ENCODE assay signal across 37 cellular contexts in the genomic region with DNA sequence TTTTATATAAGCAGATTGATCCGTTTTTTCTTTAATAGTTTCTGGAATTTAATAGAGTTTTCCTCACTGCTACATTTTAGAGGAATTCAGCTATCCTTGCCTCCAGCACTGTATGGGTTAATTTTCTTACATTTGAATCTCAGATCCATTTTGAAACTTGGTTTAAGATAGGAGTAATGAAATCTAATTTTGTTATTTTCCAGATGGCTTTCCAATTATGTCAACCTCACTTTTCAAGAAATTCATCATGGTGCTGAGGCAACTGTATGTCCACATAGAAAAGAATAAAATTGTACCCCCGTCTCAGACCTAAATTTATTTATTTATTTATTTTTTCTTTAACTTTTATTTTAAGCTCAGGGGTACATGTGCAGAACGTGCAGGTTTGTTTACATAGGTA.
"Had no signal": no experiment of that assay in that cellular context is flagged by ENCODE, and none has a peak within 500 bp of the region (broad histone marks: within the 10 kb centered on the region; RNA-seq: fewer than 3 reads in every experiment).

No MANE protein-coding gene starts in this region.

- H3K4me1 ChIP-seq: adrenal gland, ascending aorta, body of pancreas, breast epithelium had no signal

- H3K27ac Mint-ChIP-seq: activated naive CD4-positive, alpha-beta T cell treated with anti-CD3 and anti-CD28 coated beads for 36 hours; activated naive CD4-positive, alpha-beta T cell treated with anti-CD3 and anti-CD28 coated beads, Interleukin-2, amount 10 ng/mL, durations not matched to agents 7 days and 5 days; activated naive CD4-positive, alpha-beta T cell treated with anti-CD3 and anti-CD28 coated beads, Interleukin-2, amount 50 U/mL, for 24 hours; activated naive CD4-positive, alpha-beta T cell treated with anti-CD3 and anti-CD28 coated beads, Interleukin-2, amount 50 U/mL, for 72 hours; activated naive CD8-positive, alpha-beta T cell; activated naive CD8-positive, alpha-beta T cell treated with anti-CD3 and anti-CD28 coated beads for 36 hours; activated naive CD8-positive, alpha-beta T cell treated with anti-CD3 and anti-CD28 coated beads, Interleukin-2, amount 10 ng/mL, durations not matched to agents 7 days and 5 days; activated naive CD8-positive, alpha-beta T cell treated with anti-CD3 and anti-CD28 coated beads, Interleukin-2, amount 50 U/mL, for 24 hours; activated T-cell treated with anti-CD3 and anti-CD28 coated beads, Interleukin-2, amount 50 U/mL, for 24 hours; activated T-cell treated with anti-CD3 and anti-CD28 coated beads, Interleukin-2, amount 50 U/mL, for 72 hours; activated T-helper 1 cell treated with anti-CD3 and anti-CD28 coated beads, Interleukin-12 subunit alpha, Interleukin-12 subunit beta, Interleukin-2, Interleukin-4 antibody, amounts not matched to agents 30 ng/mL and 10 ng/mL and 1 ng/mL, durations not matched to agents 14 hours and 24 hours and 36 hours; activated T-helper 17 cell treated with anti-CD3 and anti-CD28 coated beads, Interleukin-2, amount 50 U/mL, for 72 hours; activated T-helper 2 cell treated with anti-CD3 and anti-CD28 coated beads, Interferon-gamma antibody, Interleukin-2, Interleukin-4, amounts not matched to agents 10 μg/mL and 5 μg/mL and 100 μg/mL, durations not matched to agents 14 hours and 24 hours and 36 hours; brain had no signal

- H3K27me3 Mint-ChIP-seq: activated naive CD4-positive, alpha-beta T cell treated with anti-CD3 and anti-CD28 coated beads, Interleukin-2, amount 50 U/mL, for 24 hours; activated naive CD8-positive, alpha-beta T cell; activated naive CD8-positive, alpha-beta T cell treated with anti-CD3 and anti-CD28 coated beads for 36 hours; activated naive CD8-positive, alpha-beta T cell treated with anti-CD3 and anti-CD28 coated beads, Interleukin-2, amount 50 U/mL, for 24 hours; activated T-cell treated with anti-CD3 and anti-CD28 coated beads, Interleukin-2, amount 50 U/mL, for 24 hours; brain had no signal

- H3K4me3 Mint-ChIP-seq: activated naive CD4-positive, alpha-beta T cell treated with anti-CD3 and anti-CD28 coated beads for 36 hours; activated naive CD4-positive, alpha-beta T cell treated with anti-CD3 and anti-CD28 coated beads, Interleukin-2, amount 10 ng/mL, durations not matched to agents 7 days and 5 days; activated naive CD4-positive, alpha-beta T cell treated with anti-CD3 and anti-CD28 coated beads, Interleukin-2, amount 50 U/mL, for 24 hours; activated naive CD8-positive, alpha-beta T cell; activated naive CD8-positive, alpha-beta T cell treated with anti-CD3 and anti-CD28 coated beads for 36 hours; activated naive CD8-positive, alpha-beta T cell treated with anti-CD3 and anti-CD28 coated beads, Interleukin-2, amount 10 ng/mL, durations not matched to agents 7 days and 5 days; activated naive CD8-positive, alpha-beta T cell treated with anti-CD3 and anti-CD28 coated beads, Interleukin-2, amount 50 U/mL, for 24 hours; activated T-cell treated with anti-CD3 and anti-CD28 coated beads, Interleukin-2, amount 50 U/mL, for 24 hours; activated T-cell treated with anti-CD3 and anti-CD28 coated beads, Interleukin-2, amount 50 U/mL, for 4 hours; activated T-cell treated with anti-CD3 and anti-CD28 coated beads, Interleukin-2, amount 50 U/mL, for 72 hours; activated T-helper 1 cell treated with anti-CD3 and anti-CD28 coated beads, Interleukin-12 subunit alpha, Interleukin-12 subunit beta, Interleukin-2, Interleukin-4 antibody, amounts not matched to agents 30 ng/mL and 10 ng/mL and 1 ng/mL, durations not matched to agents 14 hours and 24 hours and 36 hours; activated T-helper 17 cell treated with anti-CD3 and anti-CD28 coated beads, Interleukin-2, amount 50 U/mL, for 72 hours; brain; central memory CD8-positive, alpha-beta T cell had no signal

- H3K4me3 ChIP-seq: adrenal gland, ascending aorta, body of pancreas, breast epithelium, cardiac muscle cell had no signal

- H3K27me3 ChIP-seq: adrenal gland, ascending aorta, body of pancreas, brain microvascular endothelial cell, breast epithelium, cardiac muscle cell had no signal

- H3K9me3 Mint-ChIP-seq: activated T-cell treated with anti-CD3 and anti-CD28 coated beads, Interleukin-2, amount 50 U/mL, for 24 hours; activated T-helper 17 cell treated with anti-CD3 and anti-CD28 coated beads, Interleukin-2, amount 50 U/mL, for 72 hours; activated T-helper 2 cell treated with anti-CD3 and anti-CD28 coated beads, Interferon-gamma antibody, Interleukin-2, Interleukin-4, amounts not matched to agents 10 μg/mL and 5 μg/mL and 100 μg/mL, durations not matched to agents 14 hours and 24 hours and 36 hours; central memory CD8-positive, alpha-beta T cell had no signal

- H3K36me3 Mint-ChIP-seq: activated naive CD4-positive, alpha-beta T cell treated with anti-CD3 and anti-CD28 coated beads, Interleukin-2, amount 10 ng/mL, durations not matched to agents 7 days and 5 days had no signal

- DNase-seq: activated effector memory CD4-positive, alpha-beta T cell treated with anti-CD3 and anti-CD28 coated beads, Interleukin-2, amount 50 U/mL, for 16 hours; activated effector memory CD4-positive, alpha-beta T cell treated with Interleukin-2 at 50 U/mL for 16 hours; activated gamma-delta T cell; activated gamma-delta T cell treated with Interleukin-2 at 50 U/mL for 16 hours; activated naive CD4-positive, alpha-beta T cell; activated naive CD4-positive, alpha-beta T cell treated with anti-CD3 and anti-CD28 coated beads for 36 hours; activated naive CD4-positive, alpha-beta T cell treated with anti-CD3 and anti-CD28 coated beads, Interleukin-2, amount 10 ng/mL, durations not matched to agents 7 days and 5 days; activated naive CD4-positive, alpha-beta T cell treated with anti-CD3 and anti-CD28 coated beads, Interleukin-2, amount 50 U/mL, for 16 hours; activated naive CD4-positive, alpha-beta T cell treated with Interleukin-2 at 50 U/mL for 16 hours; activated naive CD8-positive, alpha-beta T cell treated with anti-CD3 and anti-CD28 coated beads for 36 hours; activated naive CD8-positive, alpha-beta T cell treated with anti-CD3 and anti-CD28 coated beads, Interleukin-2, amount 10 ng/mL, durations not matched to agents 7 days and 5 days; activated naive CD8-positive, alpha-beta T cell treated with anti-CD3 and anti-CD28 coated beads, Interleukin-2, amount 50 U/mL, for 24 hours; activated T-cell treated with anti-CD3 and anti-CD28 coated beads, Interleukin-2, amount 50 U/mL, for 24 hours; activated T-cell treated with anti-CD3 and anti-CD28 coated beads, Interleukin-2, amount 50 U/mL, for 4 hours; activated T-cell treated with anti-CD3 and anti-CD28 coated beads, Interleukin-2, amount 50 U/mL, for 48 hours; activated T-cell treated with anti-CD3 and anti-CD28 coated beads, Interleukin-2, amount 50 U/mL, for 72 hours; adrenal gland; amniotic stem cell; amygdala; anterior cingulate cortex; aorta; body of pancreas; brain microvascular endothelial cell; caudate nucleus; central memory CD4-positive, alpha-beta T cell; cerebellar nuclear complex had no signal

- H3K36me3 ChIP-seq: adrenal gland, ascending aorta, brain microvascular endothelial cell, breast epithelium, cardiac muscle cell had no signal

- H3K27ac ChIP-seq: adrenal gland, ascending aorta, body of pancreas, brain microvascular endothelial cell, breast epithelium, cardiac muscle cell had no signal

- H3K9me3 ChIP-seq: adrenal gland, body of pancreas, breast epithelium had no signal

- H3K4me1 Mint-ChIP-seq: activated naive CD4-positive, alpha-beta T cell treated with anti-CD3 and anti-CD28 coated beads, Interleukin-2, amount 10 ng/mL, durations not matched to agents 7 days and 5 days; activated naive CD4-positive, alpha-beta T cell treated with anti-CD3 and anti-CD28 coated beads, Interleukin-2, amount 50 U/mL, for 24 hours; activated naive CD8-positive, alpha-beta T cell treated with anti-CD3 and anti-CD28 coated beads, Interleukin-2, amount 10 ng/mL, durations not matched to agents 7 days and 5 days; activated naive CD8-positive, alpha-beta T cell treated with anti-CD3 and anti-CD28 coated beads, Interleukin-2, amount 50 U/mL, for 24 hours; activated T-helper 17 cell treated with anti-CD3 and anti-CD28 coated beads, Interleukin-2, amount 50 U/mL, for 72 hours; brain; central memory CD8-positive, alpha-beta T cell had no signal

- ATAC-seq: activated naive CD4-positive, alpha-beta T cell treated with anti-CD3 and anti-CD28 coated beads, Interleukin-2, amount 50 U/mL, for 72 hours; activated naive CD8-positive, alpha-beta T cell treated with anti-CD3 and anti-CD28 coated beads, Interleukin-2, amount 50 U/mL, for 24 hours; activated T-cell treated with anti-CD3 and anti-CD28 coated beads, Interleukin-2, amount 50 U/mL, for 4 hours; activated T-cell treated with anti-CD3 and anti-CD28 coated beads, Interleukin-2, amount 50 U/mL, for 72 hours; activated T-helper 17 cell treated with anti-CD3 and anti-CD28 coated beads, Interleukin-2, amount 50 U/mL, for 72 hours; body of pancreas had no signal
